Comparison of ENCODE assay signal across 24 cellular contexts in genomic region chr2:197013098-197013497, GRCh38.
A peak's percentile ranks its signal among the peaks of the same experiment; 100 is the strongest.
DNase-seq lines count a peak whose midpoint lies in the region; ATAC-seq, FAIRE-seq and TF ChIP-seq lines count a peak whose summit lies in the region.
"Had no signal": no experiment of that assay in that cellular context is flagged by ENCODE, and none has a peak within 500 bp of the region (broad histone marks: within the 10 kb centered on the region; RNA-seq: fewer than 3 reads in every experiment).

No MANE protein-coding gene starts in this region.

- DNase-seq in activated naive CD4-positive, alpha-beta T cell treated with anti-CD3 and anti-CD28 coated beads, Interleukin-2, amount 10 ng/mL, durations not matched to agents 7 days and 5 days: no peak
- DNase-seq in activated naive CD4-positive, alpha-beta T cell treated with anti-CD3 and anti-CD28 coated beads for 36 hours: no peak
- DNase-seq in DND-41 (no peak), T-cell (no peak), GM12891 (ENCODE audit: insufficient read length, low spot score) (no peak), endodermal cell (no peak)
- no peak for DNase-seq in naive thymus-derived CD8-positive, alpha-beta T cell
- DNase-seq: Caco-2; CD4-positive, alpha-beta memory T cell; DMS 273 treated with DMSO at 0.1 percent for 48 hours; DMS79 treated with DMSO at 0.1 percent for 48 hours; H7; Karpas-422; MV-4-11; NCI-H1105 treated with DMSO at 0.1 percent for 48 hours; NCI-H1694; NCI-H2081; NCI-H2171; NCI-H345; NCI-H524; NCI-H774; NK-92 treated with Interleukin-12 subunit alpha and Interleukin-12 subunit beta, amount 100 ng/mL, for 24 hours had no signal

- 89 to 96% methylated on average over 1 to 2 of the region's 2 CpGs for WGBS in endodermal cell (ENCODE audit: insufficient coverage in 1 of 2, insufficient read length in 1 of 2), 2 experiments

- intact Hi-C loops in activated naive CD4-positive, alpha-beta T cell treated with anti-CD3 and anti-CD28 coated beads for 36 hours (cut with micrococcal nuclease): loop anchor here (5.0 kb wide), 3 partner anchors 99 to 764 kb away; no protein-coding TSS in a partner anchor

- H3K27me3 ChIP-seq in DND-41 (ENCODE audit: insufficient read depth, low read length, poor library complexity) (no peaks in the 10 kb centered on the region), endodermal cell (ENCODE audit: control insufficient read depth, insufficient read depth, low read length, poor library complexity, severe bottlenecking) (no peaks in the 10 kb centered on the region)

- H3K9me3 ChIP-seq in DND-41 (ENCODE audit: insufficient read depth, low read length, severe bottlenecking) (no peaks in the 10 kb centered on the region), endodermal cell (ENCODE audit: control insufficient read depth, low read length) (no peaks in the 10 kb centered on the region)
- H3K9me3 ChIP-seq: Caco-2 had no signal

- H3K79me2 ChIP-seq in DND-41 (ENCODE audit: insufficient read depth, low read length): no peaks in the 10 kb centered on the region

- H3K9ac ChIP-seq in DND-41 (ENCODE audit: low read depth, low read length): no peak overlapping the region
- no peak overlapping the region for H3K9ac ChIP-seq in endodermal cell (ENCODE audit: extremely low read depth, low read length, poor library complexity, severe bottlenecking)

- H3K4me3 ChIP-seq in DND-41 (ENCODE audit: low read depth in 1 of 2, low read length in 2 of 2) (no peak overlapping the region), endodermal cell (ENCODE audit: low read length) (no peak overlapping the region)

- H3K27me3 Mint-ChIP-seq in activated naive CD4-positive, alpha-beta T cell treated with anti-CD3 and anti-CD28 coated beads, Interleukin-2, amount 10 ng/mL, durations not matched to agents 7 days and 5 days: no peaks in the 10 kb centered on the region
- H3K27me3 Mint-ChIP-seq in activated naive CD4-positive, alpha-beta T cell treated with anti-CD3 and anti-CD28 coated beads for 36 hours (ENCODE audit: low read depth): no peaks in the 10 kb centered on the region
- H3K27me3 Mint-ChIP-seq in T-cell (no peaks in the 10 kb centered on the region), endodermal cell (ENCODE audit: insufficient read depth) (peaks cover 2% of the 10 kb centered on the region)
- H3K27me3 Mint-ChIP-seq in naive thymus-derived CD8-positive, alpha-beta T cell: no peaks in the 10 kb centered on the region
- H3K27me3 Mint-ChIP-seq: CD4-positive, alpha-beta memory T cell; IgD-negative memory B cell had no signal

- FAIRE-seq in GM12891 (lab: Jason Lieb, UNC): no peak

- peaks cover 62% of the 10 kb centered on the region for H3K36me3 Mint-ChIP-seq in activated naive CD4-positive, alpha-beta T cell treated with anti-CD3 and anti-CD28 coated beads, Interleukin-2, amount 10 ng/mL, durations not matched to agents 7 days and 5 days
- peaks cover 12% of the 10 kb centered on the region for H3K36me3 Mint-ChIP-seq in activated naive CD4-positive, alpha-beta T cell treated with anti-CD3 and anti-CD28 coated beads for 36 hours (ENCODE audit: low read depth)
- peaks cover 53% of the 10 kb centered on the region for H3K36me3 Mint-ChIP-seq in T-cell
- H3K36me3 Mint-ChIP-seq in naive thymus-derived CD8-positive, alpha-beta T cell: peaks cover 0 to 92% (median 17%) of the 10 kb centered on the region in 3 donors
- H3K36me3 Mint-ChIP-seq in endodermal cell (ENCODE audit: low read depth): no peaks in the 10 kb centered on the region

- no peak for TF ChIP-seq POLR2A in GM12891 (IDR thresholded peaks at IDR 0.05; ENCODE audit: low read depth, low read length)

- H3K27ac Mint-ChIP-seq in activated naive CD4-positive, alpha-beta T cell treated with anti-CD3 and anti-CD28 coated beads, Interleukin-2, amount 10 ng/mL, durations not matched to agents 7 days and 5 days: peak overlapping the region; percentile 53
- H3K27ac Mint-ChIP-seq in activated naive CD4-positive, alpha-beta T cell treated with anti-CD3 and anti-CD28 coated beads for 36 hours: no peak overlapping the region
- H3K27ac Mint-ChIP-seq in T-cell (peak overlapping the region; percentile 23 to 60), endodermal cell (no peak overlapping the region)
- H3K27ac Mint-ChIP-seq in naive thymus-derived CD8-positive, alpha-beta T cell: peak overlapping the region in 7 of 10 donors; percentile 37 to 89 (median 58)

- POLR2A ChIA-PET in T-cell (lab: Charles Lee): no interaction called here
- POLR2A ChIA-PET in naive thymus-derived CD8-positive, alpha-beta T cell (lab: Charles Lee): interaction anchor here (0.7 kb wide), 1 partner anchor 27 kb away, joined by 3 read pairs; no protein-coding TSS in a partner anchor

- H3K4me1 Mint-ChIP-seq in activated naive CD4-positive, alpha-beta T cell treated with anti-CD3 and anti-CD28 coated beads, Interleukin-2, amount 10 ng/mL, durations not matched to agents 7 days and 5 days: no peaks in the 10 kb centered on the region
- peaks cover 2% of the 10 kb centered on the region for H3K4me1 Mint-ChIP-seq in activated naive CD4-positive, alpha-beta T cell treated with anti-CD3 and anti-CD28 coated beads for 36 hours (ENCODE audit: low read depth)
- H3K4me1 Mint-ChIP-seq in T-cell: peaks cover 4 to 7% (median 4%) of the 10 kb centered on the region in 3 donors
- H3K4me1 Mint-ChIP-seq in naive thymus-derived CD8-positive, alpha-beta T cell: peaks cover 3 to 20% (median 14%) of the 10 kb centered on the region in 4 donors
- H3K4me1 Mint-ChIP-seq in endodermal cell: peaks cover 29% of the 10 kb centered on the region

- peaks cover 4% of the 10 kb centered on the region; the same call in 1 of the 2 replicates for H3K36me3 ChIP-seq in DND-41 (ENCODE audit: insufficient read depth, low read length)
- H3K36me3 ChIP-seq in endodermal cell (ENCODE audit: control insufficient read depth, insufficient read depth, low read length): no peaks in the 10 kb centered on the region

- H2AFZ ChIP-seq in DND-41 (ENCODE audit: low read depth, low read length): no peak overlapping the region

- CTCF ChIA-PET in activated naive CD4-positive, alpha-beta T cell treated with anti-CD3 and anti-CD28 coated beads, Interleukin-2, amount 10 ng/mL, durations not matched to agents 7 days and 5 days (lab: Charles Lee): interaction anchor here (1.6 kb wide), 1 partner anchor 346 kb away, joined by 3 read pairs; no protein-coding TSS in a partner anchor
- CTCF ChIA-PET in activated naive CD4-positive, alpha-beta T cell treated with anti-CD3 and anti-CD28 coated beads for 36 hours (lab: Charles Lee): interaction anchor here (4.0 kb wide), 1 partner anchor 100 kb away, joined by 15 read pairs; no protein-coding TSS in a partner anchor
- CTCF ChIA-PET in T-cell (lab: Charles Lee): interaction anchor here (0.6 to 1.2 kb wide), 2 partner anchors 80 to 156 kb away, joined by 3 read pairs; no protein-coding TSS in a partner anchor

- H3K4me1 ChIP-seq in DND-41 (ENCODE audit: insufficient read depth, low read length) (peaks cover 13% of the 10 kb centered on the region), endodermal cell (ENCODE audit: control insufficient read depth, insufficient read depth, low read length) (peaks cover 11% of the 10 kb centered on the region)
- H3K4me1 ChIP-seq: Caco-2 had no signal

- ATAC-seq in DND-41 (ENCODE audit: insufficient read depth, low read depth): no peak
- no peak for ATAC-seq in T-cell (replicated peaks in 1 of 4)
- no peak for ATAC-seq in naive thymus-derived CD8-positive, alpha-beta T cell

- H4K20me1 ChIP-seq in DND-41 (ENCODE audit: insufficient read depth, low read length): no peaks in the 10 kb centered on the region

- TF ChIP-seq CTCF in DND-41 (IDR thresholded peaks at IDR 0.05; ENCODE audit: borderline replicate concordance, extremely low read depth, low read length, poor library complexity, severe bottlenecking) (no peak), endodermal cell (conservative IDR thresholded peaks at IDR 0.05) (no peak)

- no peaks in the 10 kb centered on the region for H3K9me3 Mint-ChIP-seq in activated naive CD4-positive, alpha-beta T cell treated with anti-CD3 and anti-CD28 coated beads, Interleukin-2, amount 10 ng/mL, durations not matched to agents 7 days and 5 days
- no peaks in the 10 kb centered on the region for H3K9me3 Mint-ChIP-seq in activated naive CD4-positive, alpha-beta T cell treated with anti-CD3 and anti-CD28 coated beads for 36 hours
- H3K9me3 Mint-ChIP-seq in T-cell (no peaks in the 10 kb centered on the region), endodermal cell (no peaks in the 10 kb centered on the region)
- H3K9me3 Mint-ChIP-seq in naive thymus-derived CD8-positive, alpha-beta T cell: no peaks in the 10 kb centered on the region
- H3K9me3 Mint-ChIP-seq: IgD-negative memory B cell had no signal

- H3K27ac ChIP-seq in DND-41 (ENCODE audit: low read length): 0 out of 2 replicates have a peak overlapping the region, but pooled peaks have one; percentile 29
- H3K27ac ChIP-seq in endodermal cell (ENCODE audit: low read depth, low read length): no peak overlapping the region
- H3K27ac ChIP-seq: RWPE1 had no signal

- no peak overlapping the region for H3K4me3 Mint-ChIP-seq in activated naive CD4-positive, alpha-beta T cell treated with anti-CD3 and anti-CD28 coated beads, Interleukin-2, amount 10 ng/mL, durations not matched to agents 7 days and 5 days
- H3K4me3 Mint-ChIP-seq in activated naive CD4-positive, alpha-beta T cell treated with anti-CD3 and anti-CD28 coated beads for 36 hours: no peak overlapping the region
- H3K4me3 Mint-ChIP-seq in T-cell: no peak overlapping the region
- H3K4me3 Mint-ChIP-seq in naive thymus-derived CD8-positive, alpha-beta T cell: no peak overlapping the region
- H3K4me3 Mint-ChIP-seq in endodermal cell: no peak overlapping the region
- H3K4me3 Mint-ChIP-seq: CD4-positive, alpha-beta memory T cell had no signal

- no peak overlapping the region for H3K4me2 ChIP-seq in DND-41 (ENCODE audit: insufficient read depth, low read length)

TF ChIP-seq in GM12891, 5 proteins besides CTCF, POLR2A, EP300 and RAD21:
- TF ChIP-seq SPI1 (IDR thresholded peaks at IDR 0.05; ENCODE audit: low read depth, low read length): no peak

Comparison
In these comparisons a context has a peak if more than half of its experiments do, and no peak if none do; other contexts are left out.
1. H3K27ac Mint-ChIP-seq: peak in activated naive CD4-positive, alpha-beta T cell treated with anti-CD3 and anti-CD28 coated beads, Interleukin-2, amount 10 ng/mL, durations not matched to agents 7 days and 5 days (single experiment), T-cell (2 of 2) and naive thymus-derived CD8-positive, alpha-beta T cell (7 of 10); none in activated naive CD4-positive, alpha-beta T cell treated with anti-CD3 and anti-CD28 coated beads for 36 hours (single experiment) and endodermal cell (single experiment).